ENCODE assay signal across 27 cellular contexts in the genomic region with DNA sequence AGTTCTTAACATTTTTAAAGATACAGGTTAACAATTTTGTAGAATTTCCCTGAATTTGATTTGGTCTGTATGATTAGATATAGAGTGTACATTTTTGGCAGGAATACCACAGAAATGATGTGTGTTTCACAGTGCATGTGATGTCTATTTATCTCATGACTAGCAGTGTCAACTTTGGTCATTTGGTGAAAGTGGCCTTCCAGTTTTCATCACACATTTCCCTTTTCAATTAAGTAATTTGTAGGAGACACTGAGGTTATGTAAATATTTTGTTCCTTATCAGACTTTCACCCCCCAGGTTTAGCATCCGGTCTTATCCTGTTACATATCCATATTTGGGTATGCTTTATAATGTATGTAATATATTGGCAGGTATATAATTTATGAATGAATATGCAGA. TPM values are rescaled to one million over a fixed set of nuclear protein-coding genes. Genes with fewer than 3 reads are reported as not detected.
"Had no signal": no experiment of that assay in that cellular context is flagged by ENCODE, and none has a peak within 500 bp of the region (broad histone marks: within the 10 kb centered on the region; RNA-seq: fewer than 3 reads in every experiment).

No MANE protein-coding gene starts in this region.

- DNase-seq: activated CD4-positive, alpha-beta memory T cell treated with anti-CD3 and anti-CD28 coated beads, Interleukin-2, amount 10 ng/mL, durations not matched to agents 7 days and 5 days; activated CD4-positive, alpha-beta T cell treated with anti-CD3 and anti-CD28 coated beads for 1 hour; activated CD4-positive, alpha-beta T cell treated with anti-CD3 and anti-CD28 coated beads, Interleukin-2, amount 10 ng/mL, durations not matched to agents 7 days and 5 days; activated CD8-positive, alpha-beta memory T cell treated with anti-CD3 and anti-CD28 coated beads, Interleukin-2, amount 50 U/mL, for 48 hours; activated gamma-delta T cell; activated naive CD4-positive, alpha-beta T cell treated with anti-CD3 and anti-CD28 coated beads, Interleukin-2, amount 10 ng/mL, durations not matched to agents 7 days and 5 days; activated naive CD8-positive, alpha-beta T cell treated with anti-CD3 and anti-CD28 coated beads, Interleukin-2, amount 10 ng/mL, durations not matched to agents 7 days and 5 days; activated T-cell treated with anti-CD3 and anti-CD28 coated beads, Interleukin-2, amount 50 U/mL, for 24 hours; brain microvascular endothelial cell; effector CD4-positive, alpha-beta T cell; esophagus squamous epithelium; foreskin melanocyte; glutamatergic neuron; islet precursor cell; left cardiac atrium; midbrain; naive thymus-derived CD4-positive, alpha-beta T cell; occipital lobe; spleen; stimulated activated naive CD4-positive, alpha-beta T cell treated with Interleukin-2 at 50 U/mL for 16 hours; T-helper 9 cell had no signal

- FAIRE-seq: astrocyte had no signal

- ATAC-seq: left cardiac atrium; naive thymus-derived CD4-positive, alpha-beta T cell; WTC11 had no signal

- H3K27me3 ChIP-seq: brain microvascular endothelial cell, esophagus squamous epithelium, right atrium auricular region, spleen, tibial nerve had no signal

- H3K27ac ChIP-seq: brain microvascular endothelial cell, epithelial cell of prostate, esophagus squamous epithelium, right atrium auricular region, tibial nerve had no signal

- H3K36me3 ChIP-seq: brain microvascular endothelial cell, esophagus squamous epithelium, right atrium auricular region, spleen, tibial nerve had no signal

- H3K9me3 ChIP-seq: esophagus squamous epithelium, right atrium auricular region, spleen, tibial nerve had no signal

- H3K4me3 ChIP-seq: esophagus squamous epithelium, right atrium auricular region, spleen, tibial nerve had no signal

RNA-seq across cellular contexts. Expression of a gene that starts 41.8 kb away (rescaled TPM):
- total RNA-seq: neural crest cell had no signal
